19 cellular contexts compared by ENCODE assay signal in the genomic region with DNA sequence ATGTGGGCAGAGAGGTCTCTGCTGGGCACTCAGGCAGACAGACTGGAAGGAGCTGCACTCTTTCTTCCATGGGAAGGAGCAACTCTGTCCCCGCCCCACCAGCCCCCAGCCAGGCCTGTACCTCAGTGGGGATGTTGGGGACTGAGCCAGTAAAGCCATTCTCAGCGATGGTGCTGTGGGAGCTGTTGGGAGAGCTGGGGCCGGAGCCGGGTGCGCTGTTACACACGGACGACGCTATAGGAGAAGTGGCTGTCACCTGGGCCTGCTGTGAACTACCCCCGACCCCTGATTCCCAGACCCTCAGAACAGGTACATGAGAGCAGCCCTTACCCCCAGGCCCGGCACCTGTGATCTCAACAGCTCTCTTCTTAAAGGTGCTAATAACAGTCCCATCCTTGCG. TPM values are rescaled to one million over a fixed set of nuclear protein-coding genes. Genes with fewer than 3 reads are reported as not detected.
A peak's percentile ranks its signal among the peaks of the same experiment; 100 is the strongest.
DNase-seq lines count a peak whose midpoint lies in the region; ATAC-seq, FAIRE-seq and TF ChIP-seq lines count a peak whose summit lies in the region.
"Had no signal": no experiment of that assay in that cellular context is flagged by ENCODE, and none has a peak within 500 bp of the region (broad histone marks: within the 10 kb centered on the region; RNA-seq: fewer than 3 reads in every experiment).

No MANE protein-coding gene starts in this region.

- CTCF ChIA-PET in IMR-90 (lab: Yijun Ruan, JAX): no interaction called here

- H3K18ac ChIP-seq in IMR-90 (ENCODE audit: low read depth, low read length): no peak overlapping the region

- no peak overlapping the region for H4K5ac ChIP-seq in IMR-90 (ENCODE audit: low read depth, low read length)

- no peak overlapping the region for H2BK20ac ChIP-seq in IMR-90 (ENCODE audit: low read depth, low read length)

- peaks cover 30% of the 10 kb centered on the region for H3K36me3 ChIP-seq in IMR-90 (ENCODE audit: control insufficient read depth, insufficient read depth, low read length)
- H3K36me3 ChIP-seq in neural progenitor cell: no peaks in the 10 kb centered on the region

- H3K27me3 Mint-ChIP-seq in endothelial cell (ENCODE audit: unreplicated experiment) (peaks cover 16% of the 10 kb centered on the region), neural progenitor cell (ENCODE audit: insufficient read depth, low read depth) (peaks cover 5% of the 10 kb centered on the region)
- H3K27me3 Mint-ChIP-seq: CD4-positive, alpha-beta T cell had no signal

- no peak overlapping the region for H2BK120ac ChIP-seq in IMR-90 (ENCODE audit: low read depth, low read length)

- H3K4me1 Mint-ChIP-seq in endothelial cell (ENCODE audit: unreplicated experiment): peaks cover 41% of the 10 kb centered on the region
- H3K4me1 Mint-ChIP-seq in neural progenitor cell: peaks cover 52% of the 10 kb centered on the region

- no peak overlapping the region for H3K56ac ChIP-seq in IMR-90 (ENCODE audit: extremely low read depth, insufficient read depth, low read length)

- in situ Hi-C loops in IMR-90 (cut with MboI; ENCODE audit: low sequenced_read_pairs): no loop called here

- TF ChIP-seq CTCF in IMR-90 (conservative IDR thresholded peaks at IDR 0.05; ENCODE audit: low read depth, low read length): no peak
- no peak for TF ChIP-seq CTCF in endothelial cell (IDR thresholded peaks at IDR 0.05; ENCODE audit: unreplicated experiment)
- no peak for TF ChIP-seq CTCF in neural progenitor cell (IDR thresholded peaks at IDR 0.05)

- H2AK5ac ChIP-seq in IMR-90 (ENCODE audit: low read depth, low read length): no peak overlapping the region

- no peak overlapping the region for H4K8ac ChIP-seq in IMR-90 (ENCODE audit: low read depth in 2 of 2, low read length in 2 of 2)

- H3K27ac Mint-ChIP-seq in endothelial cell (ENCODE audit: unreplicated experiment): peak overlapping the region; percentile 48
- peak overlapping the region; percentile 29 for H3K27ac Mint-ChIP-seq in neural progenitor cell
- H3K27ac Mint-ChIP-seq: CD4-positive, alpha-beta T cell had no signal

- H3K4me3 Mint-ChIP-seq in endothelial cell (ENCODE audit: unreplicated experiment) (no peak overlapping the region), neural progenitor cell (no peak overlapping the region)
- H3K4me3 Mint-ChIP-seq: CD4-positive, alpha-beta T cell had no signal

- H3K4me3 ChIP-seq in IMR-90 (ENCODE audit: insufficient read depth, low read depth, low read length): no peak overlapping the region
- no peak overlapping the region for H3K4me3 ChIP-seq in neural progenitor cell
- H3K4me3 ChIP-seq: HAP-1, K562 had no signal

- peaks cover 36% of the 10 kb centered on the region for H3F3A ChIP-seq in neural progenitor cell (ENCODE audit: low read depth)

- DNase-seq in IMR-90: no peak
- no peak for DNase-seq in endothelial cell (ENCODE audit: low spot score)
- no peak for DNase-seq in neural progenitor cell (ENCODE audit: low spot score)
- DNase-seq in GM12892 (ENCODE audit: insufficient read length): no peak
- DNase-seq: ACHN; BE2C; Caco-2; CD4-positive, alpha-beta T cell; DMS79; GDM1 had no signal

- POLR2A ChIA-PET in IMR-90 (lab: Charles Lee; ENCODE audit: unreplicated experiment): no interaction called here

- no peak overlapping the region for H2AK9ac ChIP-seq in IMR-90 (replicated peaks; ENCODE audit: low read depth, low read length, poor library complexity)

- TF ChIP-seq RAD21 in IMR-90 (IDR thresholded peaks at IDR 0.05; ENCODE audit: low read length): no peak

- TF ChIP-seq POLR2A in IMR-90 (IDR thresholded peaks at IDR 0.05; ENCODE audit: low read depth, low read length) (no peak), GM12892 (IDR thresholded peaks at IDR 0.05; ENCODE audit: low read depth, low read length) (no peak)

- peaks cover 5 to 65% of the 10 kb centered on the region in 2 experiments for H3K79me1 ChIP-seq in IMR-90 (ENCODE audit: low read depth in 1 of 2, low read length in 2 of 2)

- peaks cover 9% of the 10 kb centered on the region for H3K9me1 ChIP-seq in IMR-90 (ENCODE audit: insufficient read depth, low read length)

- H3K79me2 ChIP-seq in neural progenitor cell (ENCODE audit: low read depth): peaks cover 7% of the 10 kb centered on the region

- H3K9me3 ChIP-seq in IMR-90 (ENCODE audit: control insufficient read depth, insufficient read depth, low read length) (no peaks in the 10 kb centered on the region), neural progenitor cell (ENCODE audit: low read depth) (no peaks in the 10 kb centered on the region)
- H3K9me3 ChIP-seq: BE2C, Caco-2, HAP-1 had no signal

- no peak for FAIRE-seq in GM12892 (lab: Jason Lieb, UNC)
- FAIRE-seq: A204.1, D721Med, H1, K562 had no signal

- H3K9me3 Mint-ChIP-seq in endothelial cell (ENCODE audit: unreplicated experiment) (no peaks in the 10 kb centered on the region), neural progenitor cell (no peaks in the 10 kb centered on the region)
- H3K9me3 Mint-ChIP-seq: CD4-positive, alpha-beta T cell had no signal

- H2AFZ ChIP-seq in IMR-90 (replicated peaks; ENCODE audit: low read length, poor library complexity) (peak overlapping the region; percentile 7), neural progenitor cell (replicated peaks) (no peak overlapping the region)

- no peak overlapping the region for H3K23ac ChIP-seq in IMR-90 (ENCODE audit: low read depth, low read length)

- BruUV-seq in IMR-90 (replicated peaks; lab: Mats Ljungman, UMichigan): no TSS peak

- no peak overlapping the region for H2BK5ac ChIP-seq in IMR-90 (ENCODE audit: low read depth, low read length, poor library complexity, severe bottlenecking)

- H3K27me3 ChIP-seq in IMR-90 (ENCODE audit: control insufficient read depth, insufficient read depth, low read length): no peaks in the 10 kb centered on the region
- H3K27me3 ChIP-seq in neural progenitor cell: no peaks in the 10 kb centered on the region
- H3K27me3 ChIP-seq: BE2C had no signal

- no peak overlapping the region for H3K14ac ChIP-seq in IMR-90 (replicated peaks; ENCODE audit: low read depth, low read length)

- no peak overlapping the region for H3K9ac ChIP-seq in IMR-90 (ENCODE audit: low read depth, low read length)
- no peak overlapping the region for H3K9ac ChIP-seq in neural progenitor cell

- WGBS in IMR-90 (ENCODE audit: extremely low coverage in 2 of 2, insufficient read length in 1 of 2), 2 experiments: 91% methylated on average over 8 of the region's 11 CpGs; no CpG with 5 or more reads in 1 of the 2 experiments

- H3K4me2 ChIP-seq in IMR-90 (ENCODE audit: low read depth, low read length) (no peak overlapping the region), neural progenitor cell (no peak overlapping the region)

- H3K27ac ChIP-seq in IMR-90 (ENCODE audit: insufficient read depth, low read length) (no peak overlapping the region), neural progenitor cell (no peak overlapping the region)
- H3K27ac ChIP-seq: C4-2B, HL-60 had no signal

- H4K91ac ChIP-seq in IMR-90 (ENCODE audit: insufficient read depth, low read depth, low read length): no peak overlapping the region

- intact Hi-C loops in IMR-90 (cut with micrococcal nuclease): no loop called here

- no peak overlapping the region for H2BK15ac ChIP-seq in IMR-90 (ENCODE audit: low read depth, low read length)

- H3K4me1 ChIP-seq in IMR-90 (ENCODE audit: control insufficient read depth, insufficient read depth, low read length) (peaks cover 17% of the 10 kb centered on the region), neural progenitor cell (peaks cover 26% of the 10 kb centered on the region)

- no peak overlapping the region for H3K4ac ChIP-seq in IMR-90 (ENCODE audit: low read depth, low read length)

- H4K20me1 ChIP-seq in IMR-90 (ENCODE audit: insufficient read depth, low read length): peaks cover 8% of the 10 kb centered on the region; the same call in 1 of the 2 replicates
- H4K20me1 ChIP-seq in neural progenitor cell (ENCODE audit: low read depth): no peaks in the 10 kb centered on the region

- dilution Hi-C loops in IMR-90 (cut with HindIII; ENCODE audit: low sequenced_read_pairs, unreplicated experiment): no loop called here

- H3K36me3 Mint-ChIP-seq in endothelial cell (ENCODE audit: low read depth, unreplicated experiment) (peaks cover 9% of the 10 kb centered on the region), neural progenitor cell (peaks cover 7% of the 10 kb centered on the region)

- no peak for ATAC-seq in IMR-90 (ENCODE audit: low read depth)
- no peak for ATAC-seq in HG03520 (IDR thresholded peaks at IDR 0.05; ENCODE audit: unreplicated experiment)
- no peak for ATAC-seq in SK-N-SH treated with all-trans-retinoic acid at 6 μM for 48 hours
- ATAC-seq: K562 had no signal

TF ChIP-seq in IMR-90, 13 proteins besides CTCF, POLR2A, EP300 and RAD21 (continues in another document):
- TF ChIP-seq MAFK (IDR thresholded peaks at IDR 0.05; ENCODE audit: low read depth, low read length): no peak

TF ChIP-seq in SK-N-SH treated with all-trans-retinoic acid at 6 μM for 48 hours, 23 proteins besides CTCF, POLR2A, EP300 and RAD21 (continues in another document):
- TF ChIP-seq ZFP3 (CRISPR knock-in tag; IDR thresholded peaks at IDR 0.05): no peak

RNA-seq across cellular contexts. Expression of a gene that starts 21.5 kb away (rescaled TPM):
- total RNA-seq in IMR-90 (2012; rRNA removed) (19.4 and 20.4 TPM in 2 replicates), endothelial cell (ENCODE audit: unreplicated experiment) (113 TPM), neural progenitor cell (ENCODE audit: low replicate concordance) (16.6 and 55.1 TPM in 2 replicates)
- polyA plus RNA-seq in IMR-90 (2012; rRNA removed): 107 and 127 TPM in 2 replicates
- 87.5 and 210 TPM in 2 replicates for polyA plus RNA-seq in IMR-90 (2012; cell fraction: cytosol; rRNA removed)
- polyA plus RNA-seq in IMR-90 (2012; cell fraction: nucleus; rRNA removed; ENCODE audit: low replicate concordance): 49.2 and 86.8 TPM in 2 replicates
- 21.7 TPM for polyA plus RNA-seq in GM12892 (2012; ENCODE audit: missing spikeins)

RNA-seq across cellular contexts. Expression of a gene that starts 25.6 kb away (rescaled TPM):
- total RNA-seq in IMR-90 (2012; rRNA removed): 41.0 and 50.3 TPM in 2 replicates
- 37.6 and 38.0 TPM in 2 replicates for polyA plus RNA-seq in IMR-90 (2012; rRNA removed)
- polyA plus RNA-seq in IMR-90 (2012; cell fraction: cytosol; rRNA removed): 20.3 and 21.4 TPM in 2 replicates
- polyA plus RNA-seq in IMR-90 (2012; cell fraction: nucleus; rRNA removed; ENCODE audit: low replicate concordance): 8.8 and 29.9 TPM in 2 replicates
- 63.0 TPM for total RNA-seq in endothelial cell (ENCODE audit: unreplicated experiment)
- total RNA-seq in neural progenitor cell (ENCODE audit: low replicate concordance): 69.6 and 76.7 TPM in 2 replicates
- polyA plus RNA-seq in GM12892 (2012; ENCODE audit: missing spikeins): 57.6 TPM

RNA-seq across cellular contexts. Expression of a gene that starts 31.4 kb away (rescaled TPM):
- 61.3 and 71.4 TPM in 2 replicates for total RNA-seq in IMR-90 (2012; rRNA removed)
- 47.0 and 50.0 TPM in 2 replicates for polyA plus RNA-seq in IMR-90 (2012; rRNA removed)
- polyA plus RNA-seq in IMR-90 (2012; cell fraction: cytosol; rRNA removed): 21.2 and 58.0 TPM in 2 replicates
- 87.7 and 169 TPM in 2 replicates for polyA plus RNA-seq in IMR-90 (2012; cell fraction: nucleus; rRNA removed; ENCODE audit: low replicate concordance)
- total RNA-seq in endothelial cell (ENCODE audit: unreplicated experiment): 51.4 TPM
- total RNA-seq in neural progenitor cell (ENCODE audit: low replicate concordance): 23.6 and 71.0 TPM in 2 replicates
- 8.7 TPM for polyA plus RNA-seq in GM12892 (2012; ENCODE audit: missing spikeins)

RNA-seq across cellular contexts. Expression of a gene that starts 49.7 kb away (rescaled TPM):
- total RNA-seq in IMR-90 (2012; rRNA removed) (2.8 and 3.2 TPM in 2 replicates), endothelial cell (ENCODE audit: unreplicated experiment) (6.1 TPM), neural progenitor cell (ENCODE audit: low replicate concordance) (6.5 and 11.0 TPM in 2 replicates)
- polyA plus RNA-seq in IMR-90 (2012; rRNA removed): 4.0 and 4.4 TPM in 2 replicates
- 1.8 TPM in 2 replicates for polyA plus RNA-seq in IMR-90 (2012; cell fraction: cytosol; rRNA removed)
- 6.9 and 8.0 TPM in 2 replicates for polyA plus RNA-seq in IMR-90 (2012; cell fraction: nucleus; rRNA removed; ENCODE audit: low replicate concordance)
- 4.0 TPM for polyA plus RNA-seq in GM12892 (2012; ENCODE audit: missing spikeins)
